ENCODE assay signal across 8 cellular contexts in genomic region chr13:41061075-41061913, GRCh38. TPM values are rescaled to one million over a fixed set of nuclear protein-coding genes. Genes with fewer than 3 reads are reported as not detected.
DNase-seq lines count a peak whose midpoint lies in the region; ATAC-seq, FAIRE-seq and TF ChIP-seq lines count a peak whose summit lies in the region.

A gene with protein sequence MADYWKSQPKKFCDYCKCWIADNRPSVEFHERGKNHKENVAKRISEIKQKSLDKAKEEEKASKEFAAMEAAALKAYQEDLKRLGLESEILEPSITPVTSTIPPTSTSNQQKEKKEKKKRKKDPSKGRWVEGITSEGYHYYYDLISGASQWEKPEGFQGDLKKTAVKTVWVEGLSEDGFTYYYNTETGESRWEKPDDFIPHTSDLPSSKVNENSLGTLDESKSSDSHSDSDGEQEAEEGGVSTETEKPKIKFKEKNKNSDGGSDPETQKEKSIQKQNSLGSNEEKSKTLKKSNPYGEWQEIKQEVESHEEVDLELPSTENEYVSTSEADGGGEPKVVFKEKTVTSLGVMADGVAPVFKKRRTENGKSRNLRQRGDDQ (plus strand): TSS chr13:41061509. CDS start chr13:41061674, 165 bp downstream.

- no peak for FAIRE-seq in small intestine (lab: Jason Lieb, UNC)

- ATAC-seq in GM18867 (IDR thresholded peaks at IDR 0.05; ENCODE audit: unreplicated experiment) (peak; percentile 72), HG03097 (IDR thresholded peaks at IDR 0.05; ENCODE audit: low FRiP score, unreplicated experiment) (peak; percentile 69)

- TF ChIP-seq CTCF in AG04449 (IDR thresholded peaks at IDR 0.05; ENCODE audit: insufficient read depth, low read length, missing control alignments): peak; percentile 38
- TF ChIP-seq CTCF in VCaP (conservative IDR thresholded peaks at IDR 0.05): no peak

- H3K27me3 ChIP-seq in small intestine (ENCODE audit: control insufficient read depth in 2 of 2, insufficient read depth in 2 of 2, low read length in 2 of 2): no peaks in the 10 kb centered on the region

- H3K4me1 ChIP-seq in small intestine (ENCODE audit: control insufficient read depth in 2 of 2, insufficient read depth in 1 of 2, low read depth in 1 of 2, low read length in 1 of 2): peaks cover 0 to 18% of the 10 kb centered on the region in 2 donors

- POLR2A ChIA-PET in AG04449 (lab: Yijun Ruan, JAX): interaction anchor here (0.6 to 1.3 kb wide), 8 partner anchors 20 to 273 kb away, joined by 3 to 7 read pairs (median 4); partner anchors contain the start of genes ELF1 and SLC25A15

- H3K4me3 ChIP-seq in AG04449 (ENCODE audit: low read depth, low read length) (peak within 1 kb of the TSS; percentile 87), small intestine (ENCODE audit: low read depth in 1 of 2, low read length in 2 of 2) (peak within 1 kb of the TSS; percentile 69 to 79)

- H3K9me3 ChIP-seq in small intestine (ENCODE audit: control insufficient read depth, low read depth): no peaks in the 10 kb centered on the region

- in situ Hi-C loops in T47D (cut with HindIII; ENCODE audit: low pct_unique_long_range_greater_than_20kb, low sequenced_read_pairs): no loop called here

- WGBS in small intestine, 3 donors: 0% methylated on average over 63 to 71 of the region's 71 CpGs

- DNase-seq in AG04449 (ENCODE audit: low read depth, low spot score): peak; percentile 57
- DNase-seq in NCI-H2171 (lab: John Stamatoyannopoulos, UW): peak; percentile 78
- peak; percentile 75 to 96 for DNase-seq in T47D (ENCODE audit: low read depth in 1 of 2, low spot score in 1 of 2)
- peak; percentile 89 for DNase-seq in iPS-NIHi11 (ENCODE audit: low spot score)
- DNase-seq in small intestine: peak; percentile 98

- H3K36me3 ChIP-seq in small intestine (ENCODE audit: control insufficient read depth in 2 of 2, insufficient read depth in 2 of 2, low read length in 2 of 2): no peaks in the 10 kb centered on the region

- H3K27ac ChIP-seq in VCaP (peak within 1 kb of the TSS; percentile 98), small intestine (ENCODE audit: low read depth in 1 of 2, low read length in 1 of 2) (peak within 1 kb of the TSS; percentile 87 to 100)

- CTCF ChIA-PET in AG04449 (lab: Yijun Ruan, JAX): interaction anchor here (1.6 to 2.4 kb wide), 4 partner anchors 13 to 283 kb away, joined by 4 to 9 read pairs (median 6); no protein-coding TSS in a partner anchor

RNA-seq across cellular contexts. Expression of the gene that starts here (rescaled TPM):
- polyA plus RNA-seq in small intestine: 10 to 100 TPM in 2 of 3 donors, 1 to 10 TPM in 1; 9.1 to 13.9 (median 12.2) TPM

Comparison
In these comparisons a context has a peak if more than half of its experiments do, and no peak if none do; other contexts are left out.
1. Peak in every context shown above with its lines: DNase-seq, ATAC-seq, H3K4me3 ChIP-seq and H3K27ac ChIP-seq.